Comparison of ENCODE assay signal across 9 cellular contexts in the genomic region with DNA sequence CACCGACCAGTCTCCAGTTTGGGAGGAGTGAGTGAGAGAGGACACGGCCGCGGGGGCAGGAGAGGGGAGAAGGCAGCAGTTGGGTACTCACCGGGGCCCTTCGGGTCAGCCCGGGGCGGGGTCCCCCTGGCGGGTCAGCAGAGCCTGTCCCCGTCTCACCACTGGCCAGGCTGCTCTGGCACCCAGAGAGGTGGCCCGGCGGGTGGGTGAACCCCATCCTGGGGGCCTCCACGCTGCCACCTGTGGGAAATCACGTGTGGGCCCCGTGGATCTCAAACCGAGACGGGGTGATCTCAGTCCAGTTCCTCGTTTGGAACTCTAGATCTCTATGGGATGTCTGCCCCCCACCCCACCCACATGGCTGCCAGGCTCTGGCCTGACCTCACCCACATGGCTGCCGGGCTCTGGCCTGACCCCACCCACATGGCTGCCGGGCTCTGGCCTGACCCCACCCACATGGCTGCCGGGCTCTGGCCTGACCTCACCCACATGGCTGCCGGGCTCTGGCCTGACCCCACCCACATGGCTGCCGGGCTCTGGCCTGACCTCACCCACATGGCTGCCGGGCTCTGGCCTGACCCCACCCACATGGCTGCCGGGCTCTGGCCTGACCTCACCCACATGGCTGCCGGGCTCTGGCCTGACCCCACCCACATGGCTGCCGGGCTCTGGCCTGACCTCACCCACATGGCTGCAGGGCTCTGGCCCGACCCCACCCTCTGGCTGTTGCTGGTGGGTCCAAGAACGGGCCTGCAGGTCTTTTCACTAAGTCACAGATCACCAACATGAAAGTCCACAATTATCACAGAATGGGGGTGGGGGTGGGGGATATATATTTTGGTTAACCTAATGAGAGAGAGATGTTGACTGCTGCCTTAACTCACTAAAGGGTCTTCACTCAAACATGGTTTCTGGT. TPM values are rescaled to one million over a fixed set of nuclear protein-coding genes. Genes with fewer than 3 reads are reported as not detected.
DNase-seq lines count a peak whose midpoint lies in the region; ATAC-seq and TF ChIP-seq lines count a peak whose summit lies in the region.
"Not testable (repeated sequence)": the region's sequence is repeated elsewhere in the genome, so short reads cannot be mapped to it uniquely, and the experiment has no call there.
"Had no signal": no experiment of that assay in that cellular context is flagged by ENCODE, and none has a peak within 500 bp of the region (broad histone marks: within the 10 kb centered on the region; RNA-seq: fewer than 3 reads in every experiment).

No MANE protein-coding gene starts in this region.

- H2BK15ac ChIP-seq in mesendoderm (replicated peaks; ENCODE audit: low read depth): not testable (repeated sequence)

- H3K56ac ChIP-seq in mesendoderm (ENCODE audit: low read length): peak overlapping the region; percentile 87

- not testable (repeated sequence) for H3K9me3 ChIP-seq in WERI-Rb-1 (ENCODE audit: severe bottlenecking); endodermal cell (ENCODE audit: control insufficient read depth, low read length); iPS DF 6.9 (ENCODE audit: control insufficient read depth, insufficient read depth, low read length); psoas muscle

- H2BK120ac ChIP-seq in mesendoderm (ENCODE audit: low read depth, low read length): not testable (repeated sequence)

- H3K27ac ChIP-seq in WERI-Rb-1: peak overlapping the region; percentile 37
- H3K27ac ChIP-seq in endodermal cell (ENCODE audit: low read depth, low read length); iPS DF 6.9 (ENCODE audit: low read length); mesendoderm (ENCODE audit: low read depth, low read length); psoas muscle: not testable (repeated sequence)

- peak overlapping the region; percentile 98 for H4K5ac ChIP-seq in mesendoderm (ENCODE audit: low read length)

- not testable (repeated sequence) for H2BK5ac ChIP-seq in mesendoderm (ENCODE audit: low read length)

- H3K18ac ChIP-seq in mesendoderm (ENCODE audit: low read length): peak overlapping the region; percentile 63

- not testable (repeated sequence) for H3K79me1 ChIP-seq in mesendoderm (ENCODE audit: low read length)

- not testable (repeated sequence) for H3K27me3 ChIP-seq in WERI-Rb-1 (ENCODE audit: insufficient read depth, low read depth, severe bottlenecking); endodermal cell (ENCODE audit: control insufficient read depth, insufficient read depth, low read length, poor library complexity, severe bottlenecking); iPS DF 6.9 (ENCODE audit: control insufficient read depth, insufficient read depth, low read length); mesendoderm (ENCODE audit: insufficient read depth, low read length, poor library complexity); psoas muscle (ENCODE audit: insufficient read depth in 3 of 3, low read length in 2 of 3)

- not testable (repeated sequence) for H3K27me3 Mint-ChIP-seq in endodermal cell (ENCODE audit: insufficient read depth)

- not testable (repeated sequence) for TF ChIP-seq RAD21 in Ishikawa (IDR thresholded peaks at IDR 0.05; ENCODE audit: low read depth)

- H3K36me3 ChIP-seq in WERI-Rb-1; endodermal cell (ENCODE audit: control insufficient read depth, insufficient read depth, low read length); iPS DF 6.9 (ENCODE audit: control insufficient read depth, insufficient read depth, low read length); mesendoderm (ENCODE audit: control insufficient read depth, insufficient read depth, low read length); psoas muscle (ENCODE audit: insufficient read depth in 1 of 2, low read depth in 1 of 2): not testable (repeated sequence)

- H3K4me3 Mint-ChIP-seq in endodermal cell: not testable (repeated sequence)

- H3K4ac ChIP-seq in mesendoderm (ENCODE audit: low read depth, low read length): peak overlapping the region; percentile 94

- H3K79me2 ChIP-seq in mesendoderm (ENCODE audit: control insufficient read depth, insufficient read depth, low read length): not testable (repeated sequence)

- H3K4me1 Mint-ChIP-seq in endodermal cell: not testable (repeated sequence)

- not testable (repeated sequence) for H3K9me3 Mint-ChIP-seq in endodermal cell

- TF ChIP-seq CTCF in WERI-Rb-1 (IDR thresholded peaks at IDR 0.05; ENCODE audit: low read depth, low read length); endodermal cell (conservative IDR thresholded peaks at IDR 0.05); psoas muscle (IDR thresholded peaks at IDR 0.05): not testable (repeated sequence)

- peak overlapping the region; percentile 65 for H3K27ac Mint-ChIP-seq in endodermal cell

- H3K4me2 ChIP-seq in mesendoderm (ENCODE audit: low read length): peak overlapping the region; percentile 9

- not testable (repeated sequence) for H3K4me1 ChIP-seq in endodermal cell (ENCODE audit: control insufficient read depth, insufficient read depth, low read length); iPS DF 6.9 (ENCODE audit: control insufficient read depth, insufficient read depth, low read length); mesendoderm (ENCODE audit: control insufficient read depth, low read depth, low read length); psoas muscle

- not testable (repeated sequence) for H2AK5ac ChIP-seq in mesendoderm (ENCODE audit: low read length)

- not testable (repeated sequence) for H3K36me3 Mint-ChIP-seq in endodermal cell (ENCODE audit: low read depth)

- DNase-seq in WERI-Rb-1: peak; percentile 50
- peak; percentile 84 for DNase-seq in endodermal cell
- not testable (repeated sequence) for DNase-seq in iPS DF 6.9 (ENCODE audit: low read depth, low spot score)
- DNase-seq in mesendoderm: peak; percentile 70
- peak; percentile 55 to 82 for DNase-seq in psoas muscle

- ATAC-seq in psoas muscle: peak in 3 of 4 donors; percentile 76 to 91 (median 84)

- H3K9ac ChIP-seq in endodermal cell (ENCODE audit: extremely low read depth, low read length, poor library complexity, severe bottlenecking) (peak overlapping the region; percentile 30), mesendoderm (ENCODE audit: low read length) (peak overlapping the region; percentile 83)

- H3K4me3 ChIP-seq in GM08714 (ENCODE audit: low read length) (peak overlapping the region; percentile 55; the same call in 1 of the 2 replicates), endodermal cell (ENCODE audit: low read length) (peak overlapping the region; percentile 76), iPS DF 6.9 (ENCODE audit: low read length) (peak overlapping the region; percentile 5; the same call in 1 of the 2 replicates), mesendoderm (ENCODE audit: low read length) (peak overlapping the region; percentile 54)
- H3K4me3 ChIP-seq in WERI-Rb-1 (ENCODE audit: low read depth, low read length); psoas muscle: not testable (repeated sequence)

- WGBS in endodermal cell (ENCODE audit: insufficient coverage in 1 of 2, insufficient read length in 1 of 2), 2 experiments: 39 to 54% methylated on average over 6 to 22 of the region's 29 CpGs
- WGBS in iPS DF 6.9 (ENCODE audit: insufficient coverage, insufficient read length): no CpG with 5 or more reads among the region's 29 CpGs
- WGBS in mesendoderm (ENCODE audit: extremely low coverage, insufficient coverage, low lambda C conversion rate): no CpG with 5 or more reads among the region's 29 CpGs
- 32 to 61% (median 41%) methylated on average over 21 to 24 of the region's 29 CpGs for whole genome bisulfite sequencing in psoas muscle, 3 donors

- not testable (repeated sequence) for TF ChIP-seq EP300 in Ishikawa (IDR thresholded peaks at IDR 0.05; ENCODE audit: borderline replicate concordance)

- peak overlapping the region; percentile 66 for H4K8ac ChIP-seq in mesendoderm (ENCODE audit: low read depth, low read length)

- intact Hi-C loops in psoas muscle (cut with DNase I): not testable (repeated sequence)

- H3K23ac ChIP-seq in mesendoderm (ENCODE audit: low read length): not testable (repeated sequence)

TF ChIP-seq in Ishikawa, 13 proteins besides CTCF, POLR2A, EP300 and RAD21:
- TF ChIP-seq, protein P1, sequence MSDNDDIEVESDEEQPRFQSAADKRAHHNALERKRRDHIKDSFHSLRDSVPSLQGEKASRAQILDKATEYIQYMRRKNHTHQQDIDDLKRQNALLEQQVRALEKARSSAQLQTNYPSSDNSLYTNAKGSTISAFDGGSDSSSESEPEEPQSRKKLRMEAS (IDR thresholded peaks at IDR 0.05): 0 out of 2 replicates have a peak, but pooled peaks have one; percentile 35
- peak; percentile 92 for TF ChIP-seq YY1 (IDR thresholded peaks at IDR 0.05; ENCODE audit: low read depth)
- peak; percentile 50; the same call in 1 of the 2 replicates for TF ChIP-seq EGR1 (IDR thresholded peaks at IDR 0.05)

RNA-seq across cellular contexts. Expression of a gene that starts 34.4 kb away (rescaled TPM):
- total RNA-seq in endodermal cell (1 to 10 TPM; 1.4 to 2.6 TPM), psoas muscle (1 to 10 TPM; 3.0 to 6.3 (median 3.7) TPM)
- 4.2 TPM for polyA plus RNA-seq in endodermal cell (2013, experiment 1 of 2)
- polyA plus RNA-seq in endodermal cell (2013, experiment 2 of 2): 3.7 TPM
- 0.49 TPM for polyA plus RNA-seq in mesendoderm (2013, experiment 1 of 2)
- 0.36 TPM for polyA plus RNA-seq in mesendoderm (2013, experiment 2 of 2)
- polyA plus RNA-seq in psoas muscle: 1 to 10 TPM; 1.7 to 3.9 (median 2.6) TPM
- total RNA-seq: activated CD4-positive, alpha-beta T cell treated with anti-CD3 and anti-CD28 coated beads, Interleukin-2, amount 10 ng/mL, durations not matched to agents 7 days and 5 days; Caco-2 had no signal
